Comparison of ENCODE assay signal across 8 cellular contexts in genomic region chr20:30283502-30284360, GRCh38.
DNase-seq lines count a peak whose midpoint lies in the region; ATAC-seq and TF ChIP-seq lines count a peak whose summit lies in the region.
"Not testable (repeated sequence)": the region's sequence is repeated elsewhere in the genome, so short reads cannot be mapped to it uniquely, and the experiment has no call there.

No MANE protein-coding gene starts in this region.

- H3K36me3 ChIP-seq in Peyer's patch, left ventricle myocardium inferior, ovary: not testable (repeated sequence)

- H3K27me3 ChIP-seq in Peyer's patch, ovary: not testable (repeated sequence)
- peaks cover 19% of the 10 kb centered on the region for H3K27me3 ChIP-seq in left ventricle myocardium inferior (ENCODE audit: low read depth)

- H3K4me1 ChIP-seq in Peyer's patch = peaks cover 0 to 12% (median 2%) of the 10 kb centered on the region in 4 donors
- H3K4me1 ChIP-seq in left ventricle myocardium inferior = peaks cover 14% of the 10 kb centered on the region
- H3K4me1 ChIP-seq in ovary (ENCODE audit: insufficient read depth) = not testable (repeated sequence)

- H3K9me3 ChIP-seq in Peyer's patch; left ventricle myocardium inferior (replicated peaks); ovary: not testable (repeated sequence)

- TF ChIP-seq POLR2A in Peyer's patch (IDR thresholded peaks at IDR 0.05); ovary (IDR thresholded peaks at IDR 0.05): not testable (repeated sequence)

- H3K27ac ChIP-seq in Peyer's patch (peak overlapping the region in 2 of 4 donors; percentile 53 to 65), caudate nucleus (ENCODE audit: low read depth, low read length) (peak overlapping the region; percentile 39), left ventricle myocardium inferior (replicated peaks) (peak overlapping the region; percentile 27)
- not testable (repeated sequence) for H3K27ac ChIP-seq in ovary

- TF ChIP-seq CTCF in Peyer's patch (IDR thresholded peaks at IDR 0.05); left ventricle myocardium inferior (IDR thresholded peaks at IDR 0.05; ENCODE audit: borderline replicate concordance); ovary (IDR thresholded peaks at IDR 0.05): not testable (repeated sequence)

- not testable (repeated sequence) for TF ChIP-seq EP300 in ovary (IDR thresholded peaks at IDR 0.05)

- H3K4me3 ChIP-seq in Peyer's patch = peak overlapping the region in 3 of 4 donors; percentile 35 to 78 (median 52)
- H3K4me3 ChIP-seq in left ventricle myocardium inferior = peak overlapping the region; percentile 67
- peak overlapping the region; percentile 24 for H3K4me3 ChIP-seq in ovary

- ATAC-seq in HG03565 (IDR thresholded peaks at IDR 0.05; ENCODE audit: unreplicated experiment) = peak; percentile 57

- DNase-seq in C1 segment of cervical spinal cord (lab: John Stamatoyannopoulos, UW) (peak in 9 of 14 donors; percentile 5 to 85 (median 39)), Peyer's patch (peak; percentile 35 to 86 (median 55)), caudate nucleus (lab: John Stamatoyannopoulos, UW) (peak in 52 of 61 donors; percentile 5 to 89 (median 63)), left ventricle myocardium inferior (peak; percentile 79), ovary (peak; percentile 26 to 85 (median 78))
- DNase-seq in activated CD8-positive, alpha-beta memory T cell treated with anti-CD3 and anti-CD28 coated beads, Interleukin-2, amount 50 U/mL, for 24 hours (ENCODE audit: extremely low read depth) = peak; percentile 54
- peak; percentile 51 to 75 for DNase-seq in stimulated activated CD8-positive, alpha-beta memory T cell treated with anti-CD3 and anti-CD28 coated beads, Interleukin-2, amount 100 ng/mL, for 48 hours (ENCODE audit: low read depth in 2 of 2)

- intact Hi-C loops in left ventricle myocardium inferior (cut with micrococcal nuclease); ovary (cut with DNase I): not testable (repeated sequence)

- 38 to 73% (median 53%) methylated on average over 53 of the region's 53 CpGs for WGBS in ovary, 3 donors
